In genomic region chr17:4742629-4743028, GRCh38 we compare ENCODE assay signal across 24 cellular contexts. TPM values are rescaled to one million over a fixed set of nuclear protein-coding genes. Genes with fewer than 3 reads are reported as not detected.
DNase-seq lines count a peak whose midpoint lies in the region; ATAC-seq and TF ChIP-seq lines count a peak whose summit lies in the region.
"Had no signal": no experiment of that assay in that cellular context is flagged by ENCODE, and none has a peak within 500 bp of the region (broad histone marks: within the 10 kb centered on the region; RNA-seq: fewer than 3 reads in every experiment).

No MANE protein-coding gene starts in this region.

- H3K4me3 Mint-ChIP-seq in dendritic cell treated with granulocyte-macrophage colony-stimulating factor and Interleukin-4, amounts not matched to agents 40 ng/mL and 50 ng/mL, for 4 days: no peak overlapping the region
- H3K4me3 Mint-ChIP-seq: CD4-positive, alpha-beta memory T cell had no signal

- H3K79me2 ChIP-seq in Karpas-422 (ENCODE audit: low read length): no peaks in the 10 kb centered on the region

- no peak overlapping the region for H3K9ac ChIP-seq in Karpas-422 (ENCODE audit: low read length)

- peaks cover 14% of the 10 kb centered on the region for H3K4me1 ChIP-seq in Karpas-422 (ENCODE audit: low read length)
- H3K4me1 ChIP-seq: BE2C, Caco-2 had no signal

- H3K4me2 ChIP-seq in Karpas-422 (ENCODE audit: low read depth, low read length, poor library complexity, severe bottlenecking): no peak overlapping the region
- H3K4me2 ChIP-seq: A549 had no signal

- H3K4me1 Mint-ChIP-seq in dendritic cell treated with granulocyte-macrophage colony-stimulating factor and Interleukin-4, amounts not matched to agents 40 ng/mL and 50 ng/mL, for 4 days (ENCODE audit: low read depth): peaks cover 48% of the 10 kb centered on the region

- H3K9me3 ChIP-seq in Karpas-422 (ENCODE audit: low read length): no peaks in the 10 kb centered on the region
- H3K9me3 ChIP-seq: A549, BE2C, Caco-2 had no signal

- no peaks in the 10 kb centered on the region for H3K9me3 Mint-ChIP-seq in dendritic cell treated with granulocyte-macrophage colony-stimulating factor and Interleukin-4, amounts not matched to agents 40 ng/mL and 50 ng/mL, for 4 days
- H3K9me3 Mint-ChIP-seq: CD4-positive, alpha-beta memory T cell had no signal

- peaks cover 4% of the 10 kb centered on the region; the same call in 1 of the 2 replicates for H3K27me3 ChIP-seq in Karpas-422 (ENCODE audit: low read length)

- H3K27ac Mint-ChIP-seq in dendritic cell treated with granulocyte-macrophage colony-stimulating factor and Interleukin-4, amounts not matched to agents 40 ng/mL and 50 ng/mL, for 4 days: peak overlapping the region; percentile 68

- H3K36me3 ChIP-seq in Karpas-422 (ENCODE audit: insufficient read depth, low read length): no peaks in the 10 kb centered on the region
- H3K36me3 ChIP-seq: BE2C had no signal

- no peaks in the 10 kb centered on the region for H3K9me2 ChIP-seq in Karpas-422 (replicated peaks; ENCODE audit: insufficient read depth, low read length)

- intact Hi-C loops in dendritic cell treated with granulocyte-macrophage colony-stimulating factor and Interleukin-4, amounts not matched to agents 40 ng/mL and 50 ng/mL, for 4 days (cut with micrococcal nuclease): no loop called here
- intact Hi-C loops in left colon (cut with DNase I, micrococcal nuclease): no loop called here

- TF ChIP-seq CTCF in 22Rv1 (IDR thresholded peaks at IDR 0.05): no peak

- ATAC-seq in left colon: peak; percentile 10
- ATAC-seq: A549, GM12878, Right ventricle myocardium inferior had no signal

- H3K4me3 ChIP-seq in Karpas-422 (ENCODE audit: low read length): no peak overlapping the region
- H3K4me3 ChIP-seq: A549, GM12878, SJSA1 had no signal

- peaks cover 17% of the 10 kb centered on the region for H3K36me3 Mint-ChIP-seq in dendritic cell treated with granulocyte-macrophage colony-stimulating factor and Interleukin-4, amounts not matched to agents 40 ng/mL and 50 ng/mL, for 4 days (ENCODE audit: low read depth)
- H3K36me3 Mint-ChIP-seq: CD4-positive, alpha-beta memory T cell had no signal

- H3K27me3 Mint-ChIP-seq in dendritic cell treated with granulocyte-macrophage colony-stimulating factor and Interleukin-4, amounts not matched to agents 40 ng/mL and 50 ng/mL, for 4 days: peaks cover 45% of the 10 kb centered on the region

- DNase-seq in EH (ENCODE audit: low read depth) (peak; percentile 25), left colon (no peak), NCI-H1105 (lab: John Stamatoyannopoulos, UW) (no peak), mucosa of gallbladder (ENCODE audit: low spot score) (no peak), Karpas-422 (no peak), activated T-cell treated with anti-CD3 and anti-CD28 coated beads for 4 hours (no peak)
- DNase-seq: BE2C; Caco-2; CD4-positive, alpha-beta memory T cell; DMS 273 treated with DMSO at 0.1 percent for 48 hours; DMS79 treated with DMSO at 0.1 percent for 48 hours; NCI-H1092 treated with DMSO at 0.1 percent for 48 hours; NCI-H146; NCI-H2081 treated with DMSO at 0.1 percent for 48 hours; NCI-H446; NCI-H526 had no signal

- H2AFZ ChIP-seq in Karpas-422 (ENCODE audit: low read length): no peak overlapping the region

- H3K27ac ChIP-seq in 22Rv1: peak overlapping the region; percentile 18; the same call in 1 of the 2 replicates
- no peak overlapping the region for H3K27ac ChIP-seq in Karpas-422 (ENCODE audit: low read length)
- H3K27ac ChIP-seq: A549, SJSA1 had no signal

- H4K20me1 ChIP-seq in Karpas-422 (ENCODE audit: insufficient read depth, low read depth, low read length): no peaks in the 10 kb centered on the region

RNA-seq across cellular contexts. Expression of gene CXCL16, which starts 2.9 kb away (rescaled TPM):
- total RNA-seq in left colon (10 to 100 TPM; 36.2 to 52.3 TPM), mucosa of gallbladder (92.6 TPM)
- total RNA-seq in Karpas-422 (2014; rRNA removed; shearing (Covaris generic); ENCODE audit: low replicate concordance): 1.3 and 2.2 TPM in 2 replicates
- total RNA-seq: SJSA1 had no signal

RNA-seq across cellular contexts. Expression of gene ZMYND15, which starts 3.0 kb away (rescaled TPM):
- 1 to 10 TPM; 1.1 to 1.9 TPM for total RNA-seq in left colon
- total RNA-seq in mucosa of gallbladder: 5.3 TPM
- not detected in 2 replicates for total RNA-seq in Karpas-422 (2014; rRNA removed; shearing (Covaris generic); ENCODE audit: low replicate concordance)
- total RNA-seq: SJSA1 had no signal

RNA-seq across cellular contexts. Expression of gene MED11, which starts 11.4 kb away (rescaled TPM):
- total RNA-seq in left colon (10 to 100 TPM; 21.8 to 26.7 TPM), mucosa of gallbladder (25.6 TPM)
- total RNA-seq in Karpas-422 (2014; rRNA removed; shearing (Covaris generic); ENCODE audit: low replicate concordance): 20.3 and 21.0 TPM in 2 replicates

RNA-seq across cellular contexts. Expression of gene TM4SF5, which starts 29.1 kb away (rescaled TPM):
- total RNA-seq in left colon (10 to 100 TPM; 17.3 to 26.9 TPM), mucosa of gallbladder (56.9 TPM)
- total RNA-seq in Karpas-422 (2014; rRNA removed; shearing (Covaris generic); ENCODE audit: low replicate concordance): not detected in 2 replicates
- total RNA-seq: CD4-positive, alpha-beta memory T cell; H7; LHCN-M2; Right ventricle myocardium inferior; SJSA1 had no signal

RNA-seq across cellular contexts. Expression of gene ARRB2, which starts 32.2 kb away (rescaled TPM):
- total RNA-seq in left colon (10 to 100 TPM; 27.2 to 45.1 TPM), mucosa of gallbladder (94.6 TPM)
- total RNA-seq in Karpas-422 (2014; rRNA removed; shearing (Covaris generic); ENCODE audit: low replicate concordance): 19.1 and 53.9 TPM in 2 replicates

Comparison
In these comparisons a context has a peak if more than half of its experiments do, and no peak if none do; other contexts are left out.
1. RNA of gene CXCL16, which starts 2.9 kb away (total RNA-seq): 92.6 TPM in mucosa of gallbladder (single experiment) and 36.2 to 52.3 TPM in left colon; 1.3 to 2.2 TPM in Karpas-422; every median in the first group is over 10 times any median in the second.